ENCODE assay signal across 9 cellular contexts in genomic region chr3:132256984-132257383, GRCh38.
DNase-seq lines count a peak whose midpoint lies in the region; ATAC-seq and TF ChIP-seq lines count a peak whose summit lies in the region.
"Had no signal": no experiment of that assay in that cellular context is flagged by ENCODE, and none has a peak within 500 bp of the region (broad histone marks: within the 10 kb centered on the region; RNA-seq: fewer than 3 reads in every experiment).

No MANE protein-coding gene starts in this region.

- H3K36me3 ChIP-seq in ovary = no peaks in the 10 kb centered on the region
- H3K36me3 ChIP-seq: BLaER1 had no signal

- intact Hi-C loops in ovary (cut with DNase I) = loop anchor here in 3 of 4 donors (5.0 to 10.0 kb wide), 4 partner anchors 78 to 388 kb away; no protein-coding TSS in a partner anchor

- no peaks in the 10 kb centered on the region for H3K4me1 ChIP-seq in ovary (ENCODE audit: insufficient read depth)

- no peak overlapping the region for H3K4me3 ChIP-seq in ovary
- H3K4me3 ChIP-seq: BLaER1 had no signal

- WGBS in ovary, 3 donors = 83 to 91% (median 86%) methylated on average over 1 of the region's 1 CpG

- peak; percentile 46 for ATAC-seq in esophagus mucosa
- no peak for ATAC-seq in HG03342 (IDR thresholded peaks at IDR 0.05; ENCODE audit: unreplicated experiment)
- ATAC-seq in GM21825 (IDR thresholded peaks at IDR 0.05; ENCODE audit: unreplicated experiment) = no peak

- TF ChIP-seq POLR2A in ovary (IDR thresholded peaks at IDR 0.05) = no peak

- DNase-seq in NCI-H1417 (lab: John Stamatoyannopoulos, UW) = peak in 2 of 3 experiments; percentile 25 to 73
- no peak for DNase-seq in NCI-H1417 treated with DMSO at 0.1 percent for 48 hours (lab: John Stamatoyannopoulos, UW)
- DNase-seq in NOMO-1 treated with DMSO at 0.1 percent for 48 hours (lab: John Stamatoyannopoulos, UW; ENCODE audit: unreplicated experiment) = peak; percentile 78
- peak in 3 of 5 donors; percentile 23 to 34 (median 30) for DNase-seq in ovary
- no peak for DNase-seq in T-helper 2 cell

- no peak for TF ChIP-seq EP300 in ovary (IDR thresholded peaks at IDR 0.05)

- no peaks in the 10 kb centered on the region for H3K27me3 ChIP-seq in ovary
- H3K27me3 ChIP-seq: BLaER1 had no signal

- peak in 2 of 3 donors; percentile 19 to 51 for TF ChIP-seq CTCF in ovary (IDR thresholded peaks at IDR 0.05)

- no peaks in the 10 kb centered on the region for H3K9me3 ChIP-seq in ovary
- H3K9me3 ChIP-seq: BLaER1 had no signal

- no peak overlapping the region for H3K27ac ChIP-seq in ovary
- H3K27ac ChIP-seq: BLaER1 had no signal

Comparison
In these comparisons a context has a peak if more than half of its experiments do, and no peak if none do; other contexts are left out.
1. DNase-seq: peak in NCI-H1417 (2 of 3), NOMO-1 treated with DMSO at 0.1 percent for 48 hours (single experiment) and ovary (3 of 5); none in NCI-H1417 treated with DMSO at 0.1 percent for 48 hours (single experiment) and T-helper 2 cell (0 of 5).